8 cellular contexts compared by ENCODE assay signal in the genomic region with DNA sequence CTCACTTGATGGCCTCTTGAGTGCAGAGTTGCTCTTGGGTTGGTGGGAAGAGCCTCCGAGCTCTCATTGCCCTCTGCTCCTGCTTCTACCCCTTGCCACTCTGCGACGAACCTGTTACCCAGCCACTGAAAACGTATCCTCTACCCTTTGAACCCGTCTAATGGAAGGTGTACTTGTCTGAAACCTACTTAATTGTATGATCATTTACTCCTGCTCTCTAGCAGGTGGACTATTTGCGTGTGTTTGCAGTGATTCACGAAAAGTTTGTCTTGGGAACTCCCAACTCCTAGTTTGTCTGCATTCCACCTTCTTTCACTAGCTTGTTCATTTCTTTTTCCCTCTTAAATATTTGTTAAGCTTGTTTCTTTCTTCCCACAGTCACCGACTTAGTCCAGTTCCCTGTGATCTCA. TPM values are rescaled to one million over a fixed set of nuclear protein-coding genes. Genes with fewer than 3 reads are reported as not detected.
DNase-seq lines count a peak whose midpoint lies in the region; ATAC-seq, FAIRE-seq and TF ChIP-seq lines count a peak whose summit lies in the region.

No MANE protein-coding gene starts in this region.

- peaks cover 0 to 43% (median 15%) of the 10 kb centered on the region in 9 donors for H3K36me3 ChIP-seq in heart right ventricle

- POLR2A ChIA-PET in WTC11 (lab: Charles Lee) = interaction anchor here (1.0 to 1.2 kb wide), 3 partner anchors 9 to 21 kb away, joined by 3 read pairs; no protein-coding TSS in a partner anchor

- DNase-seq in WTC11 (ENCODE audit: low spot score) (no peak), heart right ventricle (no peak), sciatic nerve (ENCODE audit: low spot score) (no peak), RCC 7860 (ENCODE audit: low spot score) (no peak), HuH-7 (ENCODE audit: low spot score) (no peak), T1000 (lab: John Stamatoyannopoulos, UW) (no peak)

- H3K27ac ChIP-seq in heart right ventricle = peak overlapping the region in 9 of 10 donors; percentile 68 to 89 (median 82)

- H3K27ac Mint-ChIP-seq in WTC11 = no peak overlapping the region

- H3K4me1 ChIP-seq in heart right ventricle = peaks cover 0 to 35% (median 16%) of the 10 kb centered on the region in 9 donors

- H3K36me3 Mint-ChIP-seq in WTC11 = peaks cover 33% of the 10 kb centered on the region

- peaks cover 12% of the 10 kb centered on the region for H3K27me3 Mint-ChIP-seq in WTC11 (ENCODE audit: low read depth)

- H3K4me3 Mint-ChIP-seq in WTC11 = peak overlapping the region; percentile 97

- H3K4me3 ChIP-seq in GM12875 (ENCODE audit: low read depth, low read length) (peak overlapping the region; percentile 86), heart right ventricle (peak overlapping the region; percentile 55 to 89 (median 74))

- CTCF ChIA-PET in WTC11 (lab: Charles Lee) = interaction anchor here (0.9 kb wide), 1 partner anchor 119 kb away, joined by 3 read pairs; no protein-coding TSS in a partner anchor

- H3K9me3 ChIP-seq in heart right ventricle = no peaks in the 10 kb centered on the region

- intact Hi-C loops in heart right ventricle (cut with DNase I) (loop anchor here in 2 of 10 donors (1.0 to 10.0 kb wide), 2 partner anchors 194 to 529 kb away; a partner anchor contains a TSS), sciatic nerve (cut with DNase I) (no loop called here)

- no peak for TF ChIP-seq CTCF in GM12875 (IDR thresholded peaks at IDR 0.05; ENCODE audit: borderline replicate concordance, insufficient read depth, low read depth, low read length)
- no peak for TF ChIP-seq CTCF in WTC11 (IDR thresholded peaks at IDR 0.05)
- no peak for TF ChIP-seq CTCF in heart right ventricle (IDR thresholded peaks at IDR 0.05)

- H3K4me1 Mint-ChIP-seq in WTC11 = peaks cover 37% of the 10 kb centered on the region

- 18 to 22% methylated on average over 8 of the region's 8 CpGs for WGBS in heart right ventricle, 2 donors

- H3K27me3 ChIP-seq in heart right ventricle = no peaks in the 10 kb centered on the region

- no peak for FAIRE-seq in RCC 7860 (lab: Jason Lieb, UNC)

- ATAC-seq in HG02798 (IDR thresholded peaks at IDR 0.05; ENCODE audit: poor library complexity, unreplicated experiment) (peak; percentile 2), WTC11 (no peak), heart right ventricle (peak in 7 of 8 donors; percentile 14 to 50 (median 32)), sciatic nerve (peak; percentile 28)

- H3K9me3 Mint-ChIP-seq in WTC11 = peaks cover 16% of the 10 kb centered on the region

TF ChIP-seq in WTC11, 78 proteins besides CTCF, POLR2A, EP300 and RAD21:
- TF ChIP-seq, protein P1, sequence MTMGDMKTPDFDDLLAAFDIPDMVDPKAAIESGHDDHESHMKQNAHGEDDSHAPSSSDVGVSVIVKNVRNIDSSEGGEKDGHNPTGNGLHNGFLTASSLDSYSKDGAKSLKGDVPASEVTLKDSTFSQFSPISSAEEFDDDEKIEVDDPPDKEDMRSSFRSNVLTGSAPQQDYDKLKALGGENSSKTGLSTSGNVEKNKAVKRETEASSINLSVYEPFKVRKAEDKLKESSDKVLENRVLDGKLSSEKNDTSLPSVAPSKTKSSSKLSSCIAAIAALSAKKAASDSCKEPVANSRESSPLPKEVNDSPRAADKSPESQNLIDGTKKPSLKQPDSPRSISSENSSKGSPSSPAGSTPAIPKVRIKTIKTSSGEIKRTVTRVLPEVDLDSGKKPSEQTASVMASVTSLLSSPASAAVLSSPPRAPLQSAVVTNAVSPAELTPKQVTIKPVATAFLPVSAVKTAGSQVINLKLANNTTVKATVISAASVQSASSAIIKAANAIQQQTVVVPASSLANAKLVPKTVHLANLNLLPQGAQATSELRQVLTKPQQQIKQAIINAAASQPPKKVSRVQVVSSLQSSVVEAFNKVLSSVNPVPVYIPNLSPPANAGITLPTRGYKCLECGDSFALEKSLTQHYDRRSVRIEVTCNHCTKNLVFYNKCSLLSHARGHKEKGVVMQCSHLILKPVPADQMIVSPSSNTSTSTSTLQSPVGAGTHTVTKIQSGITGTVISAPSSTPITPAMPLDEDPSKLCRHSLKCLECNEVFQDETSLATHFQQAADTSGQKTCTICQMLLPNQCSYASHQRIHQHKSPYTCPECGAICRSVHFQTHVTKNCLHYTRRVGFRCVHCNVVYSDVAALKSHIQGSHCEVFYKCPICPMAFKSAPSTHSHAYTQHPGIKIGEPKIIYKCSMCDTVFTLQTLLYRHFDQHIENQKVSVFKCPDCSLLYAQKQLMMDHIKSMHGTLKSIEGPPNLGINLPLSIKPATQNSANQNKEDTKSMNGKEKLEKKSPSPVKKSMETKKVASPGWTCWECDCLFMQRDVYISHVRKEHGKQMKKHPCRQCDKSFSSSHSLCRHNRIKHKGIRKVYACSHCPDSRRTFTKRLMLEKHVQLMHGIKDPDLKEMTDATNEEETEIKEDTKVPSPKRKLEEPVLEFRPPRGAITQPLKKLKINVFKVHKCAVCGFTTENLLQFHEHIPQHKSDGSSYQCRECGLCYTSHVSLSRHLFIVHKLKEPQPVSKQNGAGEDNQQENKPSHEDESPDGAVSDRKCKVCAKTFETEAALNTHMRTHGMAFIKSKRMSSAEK (CRISPR knock-in tag; IDR thresholded peaks at IDR 0.05; ENCODE audit: borderline replicate concordance) = no peak
- TF ChIP-seq, protein P2, sequence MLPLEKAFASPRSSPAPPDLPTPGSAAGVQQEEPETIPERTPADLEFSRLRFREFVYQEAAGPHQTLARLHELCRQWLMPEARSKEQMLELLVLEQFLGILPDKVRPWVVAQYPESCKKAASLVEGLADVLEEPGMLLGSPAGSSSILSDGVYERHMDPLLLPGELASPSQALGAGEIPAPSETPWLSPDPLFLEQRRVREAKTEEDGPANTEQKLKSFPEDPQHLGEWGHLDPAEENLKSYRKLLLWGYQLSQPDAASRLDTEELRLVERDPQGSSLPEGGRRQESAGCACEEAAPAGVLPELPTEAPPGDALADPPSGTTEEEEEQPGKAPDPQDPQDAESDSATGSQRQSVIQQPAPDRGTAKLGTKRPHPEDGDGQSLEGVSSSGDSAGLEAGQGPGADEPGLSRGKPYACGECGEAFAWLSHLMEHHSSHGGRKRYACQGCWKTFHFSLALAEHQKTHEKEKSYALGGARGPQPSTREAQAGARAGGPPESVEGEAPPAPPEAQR (CRISPR knock-in tag; IDR thresholded peaks at IDR 0.05) = no peak
- TF ChIP-seq, protein P3, sequence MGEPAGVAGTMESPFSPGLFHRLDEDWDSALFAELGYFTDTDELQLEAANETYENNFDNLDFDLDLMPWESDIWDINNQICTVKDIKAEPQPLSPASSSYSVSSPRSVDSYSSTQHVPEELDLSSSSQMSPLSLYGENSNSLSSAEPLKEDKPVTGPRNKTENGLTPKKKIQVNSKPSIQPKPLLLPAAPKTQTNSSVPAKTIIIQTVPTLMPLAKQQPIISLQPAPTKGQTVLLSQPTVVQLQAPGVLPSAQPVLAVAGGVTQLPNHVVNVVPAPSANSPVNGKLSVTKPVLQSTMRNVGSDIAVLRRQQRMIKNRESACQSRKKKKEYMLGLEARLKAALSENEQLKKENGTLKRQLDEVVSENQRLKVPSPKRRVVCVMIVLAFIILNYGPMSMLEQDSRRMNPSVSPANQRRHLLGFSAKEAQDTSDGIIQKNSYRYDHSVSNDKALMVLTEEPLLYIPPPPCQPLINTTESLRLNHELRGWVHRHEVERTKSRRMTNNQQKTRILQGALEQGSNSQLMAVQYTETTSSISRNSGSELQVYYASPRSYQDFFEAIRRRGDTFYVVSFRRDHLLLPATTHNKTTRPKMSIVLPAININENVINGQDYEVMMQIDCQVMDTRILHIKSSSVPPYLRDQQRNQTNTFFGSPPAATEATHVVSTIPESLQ (CRISPR knock-in tag; IDR thresholded peaks at IDR 0.05) = no peak
- TF ChIP-seq, protein P4, sequence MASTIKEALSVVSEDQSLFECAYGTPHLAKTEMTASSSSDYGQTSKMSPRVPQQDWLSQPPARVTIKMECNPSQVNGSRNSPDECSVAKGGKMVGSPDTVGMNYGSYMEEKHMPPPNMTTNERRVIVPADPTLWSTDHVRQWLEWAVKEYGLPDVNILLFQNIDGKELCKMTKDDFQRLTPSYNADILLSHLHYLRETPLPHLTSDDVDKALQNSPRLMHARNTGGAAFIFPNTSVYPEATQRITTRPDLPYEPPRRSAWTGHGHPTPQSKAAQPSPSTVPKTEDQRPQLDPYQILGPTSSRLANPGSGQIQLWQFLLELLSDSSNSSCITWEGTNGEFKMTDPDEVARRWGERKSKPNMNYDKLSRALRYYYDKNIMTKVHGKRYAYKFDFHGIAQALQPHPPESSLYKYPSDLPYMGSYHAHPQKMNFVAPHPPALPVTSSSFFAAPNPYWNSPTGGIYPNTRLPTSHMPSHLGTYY (CRISPR knock-in tag; IDR thresholded peaks at IDR 0.05) = no peak
- TF ChIP-seq, protein P5, sequence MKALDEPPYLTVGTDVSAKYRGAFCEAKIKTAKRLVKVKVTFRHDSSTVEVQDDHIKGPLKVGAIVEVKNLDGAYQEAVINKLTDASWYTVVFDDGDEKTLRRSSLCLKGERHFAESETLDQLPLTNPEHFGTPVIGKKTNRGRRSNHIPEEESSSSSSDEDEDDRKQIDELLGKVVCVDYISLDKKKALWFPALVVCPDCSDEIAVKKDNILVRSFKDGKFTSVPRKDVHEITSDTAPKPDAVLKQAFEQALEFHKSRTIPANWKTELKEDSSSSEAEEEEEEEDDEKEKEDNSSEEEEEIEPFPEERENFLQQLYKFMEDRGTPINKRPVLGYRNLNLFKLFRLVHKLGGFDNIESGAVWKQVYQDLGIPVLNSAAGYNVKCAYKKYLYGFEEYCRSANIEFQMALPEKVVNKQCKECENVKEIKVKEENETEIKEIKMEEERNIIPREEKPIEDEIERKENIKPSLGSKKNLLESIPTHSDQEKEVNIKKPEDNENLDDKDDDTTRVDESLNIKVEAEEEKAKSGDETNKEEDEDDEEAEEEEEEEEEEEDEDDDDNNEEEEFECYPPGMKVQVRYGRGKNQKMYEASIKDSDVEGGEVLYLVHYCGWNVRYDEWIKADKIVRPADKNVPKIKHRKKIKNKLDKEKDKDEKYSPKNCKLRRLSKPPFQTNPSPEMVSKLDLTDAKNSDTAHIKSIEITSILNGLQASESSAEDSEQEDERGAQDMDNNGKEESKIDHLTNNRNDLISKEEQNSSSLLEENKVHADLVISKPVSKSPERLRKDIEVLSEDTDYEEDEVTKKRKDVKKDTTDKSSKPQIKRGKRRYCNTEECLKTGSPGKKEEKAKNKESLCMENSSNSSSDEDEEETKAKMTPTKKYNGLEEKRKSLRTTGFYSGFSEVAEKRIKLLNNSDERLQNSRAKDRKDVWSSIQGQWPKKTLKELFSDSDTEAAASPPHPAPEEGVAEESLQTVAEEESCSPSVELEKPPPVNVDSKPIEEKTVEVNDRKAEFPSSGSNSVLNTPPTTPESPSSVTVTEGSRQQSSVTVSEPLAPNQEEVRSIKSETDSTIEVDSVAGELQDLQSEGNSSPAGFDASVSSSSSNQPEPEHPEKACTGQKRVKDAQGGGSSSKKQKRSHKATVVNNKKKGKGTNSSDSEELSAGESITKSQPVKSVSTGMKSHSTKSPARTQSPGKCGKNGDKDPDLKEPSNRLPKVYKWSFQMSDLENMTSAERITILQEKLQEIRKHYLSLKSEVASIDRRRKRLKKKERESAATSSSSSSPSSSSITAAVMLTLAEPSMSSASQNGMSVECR (CRISPR knock-in tag; IDR thresholded peaks at IDR 0.05; ENCODE audit: borderline replicate concordance) = no peak
TF ChIP-seq in WTC11: peak in this region for 0.

RNA-seq across cellular contexts. Expression of a gene that starts 0.5 kb away (rescaled TPM):
- total RNA-seq in WTC11 (2021) = 4.0 to 6.9 TPM (median 5.5 TPM) in 3 replicates
- 10 to 100 TPM in 1 of 10 donors, 1 to 10 TPM in 9; 4.5 to 10.6 (median 7.7) TPM for total RNA-seq in heart right ventricle
- 1 to 10 TPM; 4.3 to 5.6 TPM for polyA plus RNA-seq in heart right ventricle
- total RNA-seq in sciatic nerve = 13.1 TPM
